In the genomic region with DNA sequence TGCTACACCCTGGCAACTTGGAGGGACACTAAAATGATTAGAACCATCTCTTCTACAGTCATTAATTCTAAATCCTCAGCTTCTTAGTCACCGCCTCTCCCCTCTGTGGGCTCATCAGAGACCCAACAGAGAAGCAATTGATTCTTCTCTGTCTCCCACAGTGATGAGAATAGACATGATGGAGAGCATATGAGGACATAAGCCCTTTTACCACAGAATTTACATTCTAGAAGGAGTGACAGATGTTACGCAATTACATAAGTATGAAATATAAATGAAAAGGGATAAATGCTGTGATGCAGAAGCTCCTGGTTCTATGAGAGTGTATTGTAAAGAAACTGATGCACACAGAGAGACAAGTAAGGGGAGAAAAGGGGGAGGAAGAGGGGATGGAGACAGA, we compare ENCODE assay signal across 27 cellular contexts. TPM values are rescaled to one million over a fixed set of nuclear protein-coding genes. Genes with fewer than 3 reads are reported as not detected.
A peak's percentile ranks its signal among the peaks of the same experiment; 100 is the strongest.
DNase-seq lines count a peak whose midpoint lies in the region; ATAC-seq, FAIRE-seq and TF ChIP-seq lines count a peak whose summit lies in the region.
"Had no signal": no experiment of that assay in that cellular context is flagged by ENCODE, and none has a peak within 500 bp of the region (broad histone marks: within the 10 kb centered on the region; RNA-seq: fewer than 3 reads in every experiment).

No MANE protein-coding gene starts in this region.

- CTCF ChIA-PET in PC-3 (lab: Charles Lee) (interaction anchor here (1.1 to 1.3 kb wide), 3 partner anchors 10 to 884 kb away, joined by 5 to 10 read pairs (median 8); no protein-coding TSS in a partner anchor), K562 (lab: Yijun Ruan, JAX; ENCODE audit: low intra/inter-chr PET ratio) (interaction anchor here (0.6 to 1.9 kb wide), 2 partner anchors 615 to 883 kb away, joined by 3 to 17 read pairs; no protein-coding TSS in a partner anchor)

- intact Hi-C loops in PC-3 (cut with micrococcal nuclease) = loop anchor here (5.0 kb wide), 1 partner anchor 285 kb away; no protein-coding TSS in a partner anchor
- intact Hi-C loops in K562 (cut with micrococcal nuclease) = loop anchor here (5.0 kb wide), 2 partner anchors 285 to 440 kb away; no protein-coding TSS in a partner anchor

- peak overlapping the region; percentile 83 for H3K27ac ChIP-seq in PC-3 (ENCODE audit: low read length)
- H3K27ac ChIP-seq in K562 (ENCODE audit: extremely low read depth, low read depth, low read length) = no peak overlapping the region
- H3K27ac ChIP-seq in tibial nerve = peak overlapping the region in 3 of 4 donors; percentile 4 to 87 (median 77)
- H3K27ac ChIP-seq: esophagus squamous epithelium, lower lobe of right lung had no signal

- no peaks in the 10 kb centered on the region for H3K27me3 ChIP-seq in PC-3 (ENCODE audit: low read length)
- H3K27me3 ChIP-seq in K562 (ENCODE audit: control insufficient read depth in 2 of 2, insufficient read depth in 2 of 2, low read length in 2 of 2) = no peaks in the 10 kb centered on the region; a peak in 1 of 5 replicates
- H3K27me3 ChIP-seq in tibial nerve = no peaks in the 10 kb centered on the region
- H3K27me3 ChIP-seq: esophagus squamous epithelium, MG63 had no signal

- POLR2A ChIA-PET in PC-3 (lab: Charles Lee; ENCODE audit: unreplicated experiment) (no interaction called here), K562 (lab: Yijun Ruan, JAX) (no interaction called here)

- TF ChIP-seq EP300 in K562 (IDR thresholded peaks at IDR 0.05; ENCODE audit: low read length) (no peak), tibial nerve (IDR thresholded peaks at IDR 0.05) (no peak)

- no peak overlapping the region for H3K4me3 ChIP-seq in PC-3 (ENCODE audit: low read length)
- H3K4me3 ChIP-seq in K562 = no peak overlapping the region
- no peak overlapping the region for H3K4me3 ChIP-seq in tibial nerve
- H3K4me3 ChIP-seq: esophagus squamous epithelium, lower lobe of right lung, MG63 had no signal

- no peaks in the 10 kb centered on the region for H3K36me3 ChIP-seq in PC-3 (ENCODE audit: low read depth, low read length)
- H3K36me3 ChIP-seq in K562 (ENCODE audit: control insufficient read depth, insufficient read depth, low read length) = no peaks in the 10 kb centered on the region
- H3K36me3 ChIP-seq in tibial nerve = no peaks in the 10 kb centered on the region
- H3K36me3 ChIP-seq: esophagus squamous epithelium, lower lobe of right lung, MG63 had no signal

- H3K9me3 ChIP-seq in PC-3 (ENCODE audit: low read length) = no peaks in the 10 kb centered on the region
- no peaks in the 10 kb centered on the region for H3K9me3 ChIP-seq in K562 (replicated peaks; ENCODE audit: control insufficient read depth, insufficient read depth, low read depth, low read length)
- no peaks in the 10 kb centered on the region for H3K9me3 ChIP-seq in tibial nerve
- H3K9me3 ChIP-seq: esophagus squamous epithelium, lower lobe of right lung, MG63 had no signal

- WGBS in K562 (ENCODE audit: insufficient coverage, low coverage, missing lambda C conversion rate) = 9% methylated on average over 2 of the region's 2 CpGs
- 55 to 61% methylated on average over 2 of the region's 2 CpGs for WGBS in tibial nerve, 2 donors

- BruUV-seq in PC-3 (replicated peaks; lab: Mats Ljungman, UMichigan) (no TSS peak), K562 (replicated peaks; lab: Mats Ljungman, UMichigan) (no TSS peak)

- H3K79me2 ChIP-seq in PC-3 (ENCODE audit: low read length) = no peaks in the 10 kb centered on the region
- H3K79me2 ChIP-seq in K562 (ENCODE audit: control insufficient read depth, insufficient read depth, low read length) = no peaks in the 10 kb centered on the region

- ATAC-seq in PC-3 (no peak), K562 (no peak), HG03097 (IDR thresholded peaks at IDR 0.05; ENCODE audit: low FRiP score, unreplicated experiment) (no peak)
- ATAC-seq: activated T-cell treated with anti-CD3 and anti-CD28 coated beads, Interleukin-2, amount 50 U/mL, for 72 hours; lower lobe of right lung; naive thymus-derived CD8-positive, alpha-beta T cell; SK-N-SH treated with all-trans-retinoic acid at 6 μM for 48 hours; T-helper 17 cell had no signal

- H3K9me2 ChIP-seq in PC-3 (replicated peaks; ENCODE audit: low read length) = no peaks in the 10 kb centered on the region

- H3K4me2 ChIP-seq in PC-3 (ENCODE audit: low read length) (0 out of 2 replicates have a peak overlapping the region, but pooled peaks have one; percentile 53), K562 (ENCODE audit: insufficient read depth, low read length) (no peak overlapping the region)

- no peak overlapping the region for H2AFZ ChIP-seq in PC-3 (ENCODE audit: low read length)
- H2AFZ ChIP-seq in K562 (ENCODE audit: low read depth, low read length) = no peak overlapping the region

- no peaks in the 10 kb centered on the region for H3F3A ChIP-seq in PC-3 (ENCODE audit: low read length, unreplicated experiment)

- peak; percentile 3 for DNase-seq in NCI-H82 (lab: John Stamatoyannopoulos, UW)
- DNase-seq in NCI-H82 treated with DMSO at 0.1 percent for 48 hours (lab: John Stamatoyannopoulos, UW; ENCODE audit: unreplicated experiment) = no peak
- no peak for DNase-seq in PC-3
- no peak for DNase-seq in K562 (ENCODE audit: extremely low read depth in 1 of 4, low spot score in 3 of 4)
- DNase-seq in tibial nerve (ENCODE audit: low spot score in 2 of 2) = no peak
- DNase-seq in amniotic stem cell (lab: John Stamatoyannopoulos, UW) = no peak
- no peak for DNase-seq in central memory CD4-positive, alpha-beta T cell
- DNase-seq: 8988T; activated CD4-positive, alpha-beta memory T cell treated with anti-CD3 and anti-CD28 coated beads for 36 hours; activated CD4-positive, alpha-beta T cell treated with anti-CD3 and anti-CD28 coated beads for 1 hour; activated T-cell treated with anti-CD3 and anti-CD28 coated beads, Interleukin-2, amount 50 U/mL, for 72 hours; CD4-positive, alpha-beta T cell; esophagus squamous epithelium; KG1; lower lobe of right lung; naive thymus-derived CD8-positive, alpha-beta T cell; NCI-H1436; NCI-H2107; NCI-H748 treated with DMSO at 0.1 percent for 48 hours; OCI-M1; T-helper 17 cell; trophoblast cell had no signal

- H4K20me1 ChIP-seq in PC-3 (ENCODE audit: low read length) (no peaks in the 10 kb centered on the region), K562 (replicated peaks; ENCODE audit: control insufficient read depth, insufficient read depth, low read length) (no peaks in the 10 kb centered on the region)

- no peaks in the 10 kb centered on the region for H3K9me1 ChIP-seq in K562 (ENCODE audit: control insufficient read depth, insufficient read depth, low read length)

- FAIRE-seq in K562 (lab: Jason Lieb, UNC) = no peak
- FAIRE-seq: frontal cortex had no signal

- H3K9ac ChIP-seq in PC-3 (ENCODE audit: low read length) = peak overlapping the region; percentile 27
- no peak overlapping the region for H3K9ac ChIP-seq in K562 (ENCODE audit: insufficient read depth in 1 of 2, low read depth in 2 of 2, low read length in 2 of 2)

- H3K4me1 ChIP-seq in PC-3 (ENCODE audit: insufficient read depth, low read length) = peaks cover 27% of the 10 kb centered on the region
- no peaks in the 10 kb centered on the region for H3K4me1 ChIP-seq in K562 (replicated peaks in 1 of 2; ENCODE audit: control insufficient read depth in 2 of 2, insufficient read depth in 2 of 2, low read length in 2 of 2)
- peaks cover 0 to 17% (median 2%) of the 10 kb centered on the region in 4 donors for H3K4me1 ChIP-seq in tibial nerve
- H3K4me1 ChIP-seq: esophagus squamous epithelium, lower lobe of right lung had no signal

- no peak for TF ChIP-seq CTCF in PC-3 (conservative IDR thresholded peaks at IDR 0.05; ENCODE audit: low read depth, low read length)
- no peak for TF ChIP-seq CTCF in K562 (IDR thresholded peaks at IDR 0.05 in 2 of 3, conservative IDR thresholded peaks at IDR 0.05 in 1 of 3; ENCODE audit: insufficient read depth in 2 of 3, low read depth in 1 of 3, low read length in 3 of 3)
- TF ChIP-seq CTCF in tibial nerve (IDR thresholded peaks at IDR 0.05) = no peak

- in situ Hi-C loops in K562 (cut with MboI) = loop anchor here (10.0 kb wide), 1 partner anchor 883 kb away; no protein-coding TSS in a partner anchor

- no peak for TF ChIP-seq RAD21 in K562 (CRISPR knock-in tag; conservative IDR thresholded peaks at IDR 0.05 in 1 of 2, IDR thresholded peaks at IDR 0.05 in 1 of 2)

- no peak for TF ChIP-seq POLR2A in K562 (conservative IDR thresholded peaks at IDR 0.05)
- TF ChIP-seq POLR2A in tibial nerve (IDR thresholded peaks at IDR 0.05) = no peak

TF ChIP-seq in K562, 482 proteins besides CTCF, POLR2A, EP300 and RAD21 (continues in another document):
- TF ChIP-seq ZNF436 (CRISPR knock-in tag; IDR thresholded peaks at IDR 0.05) (no peak), CEBPG (CRISPR knock-in tag; IDR thresholded peaks at IDR 0.05) (no peak), CEBPG (tag; conservative IDR thresholded peaks at IDR 0.05 in 1 of 2, IDR thresholded peaks at IDR 0.05 in 1 of 2) (peak; percentile 15 to 69; a peak in 2 of 4 replicates), CEBPB (tag; IDR thresholded peaks at IDR 0.05) (peak; percentile 75)

RNA-seq across cellular contexts. Expression of gene ABCB5, which starts 18.1 kb away (rescaled TPM):
- total RNA-seq in PC-3 (2014; rRNA removed) (not detected in 2 replicates), K562 (2014; rRNA removed) (not detected in 2 replicates), K562 (2014; rRNA removed; fragmentation: Illumina TruSeq; extraction: Trizol) (not detected in 2 replicates), K562 (2015; rRNA removed; fragmentation: Illumina TruSeq; extraction: Trizol) (not detected in 2 replicates), K562 (2021) (not detected in 2 replicates), tibial nerve (1 to 10 TPM in 3 of 4 donors, under 1 TPM in 1; 0.66 to 4.5 (median 2.0) TPM)
- total RNA-seq in K562 (2011; cell fraction: chromatin; rRNA removed; ENCODE audit: low replicate concordance) = not detected in 2 replicates
- not detected in 2 replicates for total RNA-seq in K562 (2011; cell fraction: nucleolus; rRNA removed)
- total RNA-seq in K562 (2011; cell fraction: nucleoplasm; rRNA removed) = not detected in 2 replicates
- polyA plus RNA-seq in K562 (2011; rRNA removed) (not detected in 2 replicates), K562 (2014; fragmentation: Illumina TruSeq; extraction: Trizol) (not detected in 2 replicates), K562 (2014; fragmentation: Nextera tagmentation; extraction: Ambion mirVana) (not detected), K562 (2014; rRNA removed) (not detected in 2 replicates)
- not detected in 2 replicates for polyA plus RNA-seq in K562 (2011; cell fraction: cytosol; rRNA removed)
- not detected in 2 replicates for polyA plus RNA-seq in K562 (2011; cell fraction: nucleus; rRNA removed)
- not detected in 2 replicates for polyA plus RNA-seq in K562 (2012)
- not detected in 2 replicates for polyA minus RNA-seq in K562 (2011; rRNA and poly(A)+ RNA removed)
- polyA minus RNA-seq in K562 (2011; cell fraction: cytosol; rRNA and poly(A)+ RNA removed) = not detected in 2 replicates
- polyA minus RNA-seq in K562 (2011; cell fraction: nucleus; rRNA and poly(A)+ RNA removed) = not detected in 2 replicates
- total RNA-seq: activated CD4-positive, alpha-beta memory T cell treated with anti-CD3 and anti-CD28 coated beads for 36 hours; activated T-cell treated with anti-CD3 and anti-CD28 coated beads, Interleukin-2, amount 50 U/mL, for 72 hours; CD4-positive, alpha-beta T cell; frontal cortex; HT-29; naive thymus-derived CD8-positive, alpha-beta T cell; T-helper 17 cell had no signal
- polyA plus RNA-seq: naive thymus-derived CD8-positive, alpha-beta T cell had no signal
